In the genomic region with DNA sequence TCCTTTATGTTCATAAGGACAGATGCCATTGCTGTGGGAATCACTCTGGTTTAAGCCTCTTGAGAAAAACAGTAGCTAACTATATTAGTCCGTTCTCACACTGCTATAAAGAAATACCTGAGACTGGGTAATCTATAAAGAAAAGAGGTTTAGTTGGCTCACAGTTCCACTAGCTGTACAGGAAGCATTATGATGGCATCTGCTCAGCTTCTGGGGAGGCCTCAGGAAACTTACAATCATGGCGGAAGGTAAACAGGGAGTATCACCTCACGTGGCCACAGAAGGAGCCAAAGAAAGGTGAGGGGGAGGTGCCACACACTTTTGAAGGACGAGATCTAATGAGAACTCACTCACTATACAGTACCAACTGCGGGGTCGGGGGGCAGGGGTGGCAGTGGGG, we compare ENCODE assay signal across 16 cellular contexts. TPM values are rescaled to one million over a fixed set of nuclear protein-coding genes. Genes with fewer than 3 reads are reported as not detected.
"Had no signal": no experiment of that assay in that cellular context is flagged by ENCODE, and none has a peak within 500 bp of the region (broad histone marks: within the 10 kb centered on the region; RNA-seq: fewer than 3 reads in every experiment).

No MANE protein-coding gene starts in this region.

- H3K36me3 ChIP-seq: right atrium auricular region, suprapubic skin, tibial nerve had no signal

- H3K27ac Mint-ChIP-seq: immature natural killer cell; naive thymus-derived CD4-positive, alpha-beta T cell had no signal

- H3K4me1 ChIP-seq: foreskin keratinocyte had no signal

- ATAC-seq: foreskin keratinocyte; left colon; naive thymus-derived CD4-positive, alpha-beta T cell had no signal

- H3K9me3 ChIP-seq: right atrium auricular region, suprapubic skin, tibial nerve had no signal

- H3K27ac ChIP-seq: foreskin keratinocyte, suprapubic skin had no signal

- DNase-seq: cerebellar nuclear complex; dermis blood vessel endothelial cell; foreskin keratinocyte; immature natural killer cell; left colon; naive thymus-derived CD4-positive, alpha-beta T cell; posterior cingulate gyrus; small intestine; stimulated activated CD4-positive, alpha-beta T cell treated with anti-CD3 and anti-CD28 coated beads, Interleukin-12 subunit alpha, Interleukin-12 subunit beta, amount 100 ng/mL, for 4 hours; stimulated activated naive CD4-positive, alpha-beta T cell had no signal

- H3K4me3 Mint-ChIP-seq: immature natural killer cell; naive thymus-derived CD4-positive, alpha-beta T cell had no signal

- FAIRE-seq: colon, keratinocyte, small intestine had no signal

- H3K4me3 ChIP-seq: right atrium auricular region, suprapubic skin, tibial nerve had no signal

- H3K27me3 ChIP-seq: foreskin keratinocyte, right atrium auricular region, suprapubic skin, tibial nerve had no signal

- H3K36me3 Mint-ChIP-seq: immature natural killer cell had no signal

RNA-seq across cellular contexts. Expression of gene CAV2, which starts 2.9 kb away (rescaled TPM):
- polyA plus RNA-seq: immature natural killer cell; naive thymus-derived CD4-positive, alpha-beta T cell; neural cell had no signal

RNA-seq across cellular contexts. Expression of gene CAV1, which starts 28.2 kb away (rescaled TPM):
- polyA plus RNA-seq: naive thymus-derived CD4-positive, alpha-beta T cell; neural cell had no signal
